In genomic region chr6:18080544-18080943, GRCh38 we compare ENCODE assay signal across 25 cellular contexts.
"Had no signal": no experiment of that assay in that cellular context is flagged by ENCODE, and none has a peak within 500 bp of the region (broad histone marks: within the 10 kb centered on the region; RNA-seq: fewer than 3 reads in every experiment).

No MANE protein-coding gene starts in this region.

- H2AFZ ChIP-seq: neural progenitor cell, parathyroid adenoma had no signal

- FAIRE-seq: small intestine had no signal

- H3K9ac ChIP-seq: neural progenitor cell, parathyroid adenoma had no signal

- H3K4me2 ChIP-seq: neural progenitor cell had no signal

- H3K36me3 ChIP-seq: neural progenitor cell, ovary, right lobe of liver, sigmoid colon, stomach, thoracic aorta, thyroid gland, tibial nerve, upper lobe of right lung, uterus had no signal

- H3K4me1 ChIP-seq: neural progenitor cell, parathyroid adenoma, psoas muscle, right lobe of liver, sigmoid colon, stomach, tibial nerve, uterus had no signal

- DNase-seq: naive thymus-derived CD4-positive, alpha-beta T cell; natural killer cell; occipital lobe; ovary; posterior cingulate gyrus; psoas muscle; right cardiac atrium; right lobe of liver; sigmoid colon; small intestine; stimulated activated CD4-positive, alpha-beta T cell treated with anti-CD3 and anti-CD28 coated beads, Interleukin-15, amount 100 ng/mL, for 24 hours; stimulated activated CD4-positive, alpha-beta T cell treated with anti-CD3 and anti-CD28 coated beads, Interleukin-2, amount 100 ng/mL, for 24 hours; stimulated activated CD4-positive, alpha-beta T cell treated with anti-CD3 and anti-CD28 coated beads, Interleukin-2, amount 100 ng/mL, for 48 hours; stimulated activated CD4-positive, alpha-beta T cell treated with anti-CD3 and anti-CD28 coated beads, Interleukin-4, amount 100 ng/mL, for 24 hours; stimulated activated naive B cell treated with anti-CD40 and anti-IgM and Interleukin-4, amounts not matched to agents 10 μg/mL and 1 μg/mL and 100 μg/mL, for 72 hours; stimulated activated naive CD4-positive, alpha-beta T cell treated with Interleukin-2 at 50 U/mL for 16 hours; stomach; thyroid gland; upper lobe of right lung; uterus had no signal

- H3K79me2 ChIP-seq: parathyroid adenoma had no signal

- H3K4me3 ChIP-seq: neural progenitor cell, ovary, psoas muscle, right lobe of liver, sigmoid colon, stomach, thoracic aorta, thyroid gland, tibial nerve, upper lobe of right lung, uterus had no signal

- H3K27me3 ChIP-seq: neural progenitor cell, ovary, right lobe of liver, sigmoid colon, stomach, thyroid gland, tibial nerve, upper lobe of right lung, uterus had no signal

- H3K27ac ChIP-seq: neural progenitor cell, ovary, parathyroid adenoma, psoas muscle, right lobe of liver, sigmoid colon, stomach, thoracic aorta, thyroid gland, tibial nerve, upper lobe of right lung, uterus had no signal

- H3K9me3 ChIP-seq: ovary, psoas muscle, right lobe of liver, thoracic aorta, thyroid gland, upper lobe of right lung, uterus had no signal

- ATAC-seq: naive thymus-derived CD4-positive, alpha-beta T cell; natural killer cell; psoas muscle; right cardiac atrium; stimulated activated effector memory CD8-positive, alpha-beta T cell treated with anti-CD3 and anti-CD28 coated beads, Interleukin-12 subunit alpha, Interleukin-12 subunit beta, amount 100 ng/mL, for 72 hours; stimulated activated naive B cell treated with anti-CD40 and anti-IgM and Interleukin-4, amounts not matched to agents 10 μg/mL and 1 μg/mL and 100 μg/mL, for 72 hours; upper lobe of right lung had no signal
